ENCODE assay signal across 1 cellular context in the genomic region with DNA sequence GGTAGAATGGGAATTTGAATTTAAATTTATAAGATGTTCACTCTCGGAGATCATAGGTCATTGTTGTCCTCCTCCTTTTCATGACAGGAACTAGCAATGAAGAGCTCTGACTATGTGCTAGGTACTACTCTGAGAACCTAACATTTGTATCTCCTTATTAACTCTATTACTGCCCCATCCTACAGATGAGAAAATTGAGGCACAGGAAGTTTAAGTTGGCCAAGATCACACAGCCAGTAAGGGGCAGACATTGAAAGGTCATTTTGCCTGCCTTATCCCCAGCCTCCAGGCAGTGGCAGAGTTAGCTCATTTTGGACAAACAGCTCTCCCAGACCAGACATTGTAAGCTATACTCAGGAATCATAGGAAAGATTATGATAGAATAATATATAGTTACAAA.
TF ChIP-seq lines count a peak whose summit lies in the region.

No MANE protein-coding gene starts in this region.

TF ChIP-seq in H1, 55 proteins besides CTCF, POLR2A, EP300 and RAD21:
- no peak for TF ChIP-seq CTBP2 (IDR thresholded peaks at IDR 0.05; ENCODE audit: borderline replicate concordance, insufficient read depth, insufficient read length, low read length)
- peak; percentile 88; the same call in 1 of the 2 replicates for TF ChIP-seq KDM1A (IDR thresholded peaks at IDR 0.05; ENCODE audit: borderline replicate concordance, low read length)
